In the genomic region with DNA sequence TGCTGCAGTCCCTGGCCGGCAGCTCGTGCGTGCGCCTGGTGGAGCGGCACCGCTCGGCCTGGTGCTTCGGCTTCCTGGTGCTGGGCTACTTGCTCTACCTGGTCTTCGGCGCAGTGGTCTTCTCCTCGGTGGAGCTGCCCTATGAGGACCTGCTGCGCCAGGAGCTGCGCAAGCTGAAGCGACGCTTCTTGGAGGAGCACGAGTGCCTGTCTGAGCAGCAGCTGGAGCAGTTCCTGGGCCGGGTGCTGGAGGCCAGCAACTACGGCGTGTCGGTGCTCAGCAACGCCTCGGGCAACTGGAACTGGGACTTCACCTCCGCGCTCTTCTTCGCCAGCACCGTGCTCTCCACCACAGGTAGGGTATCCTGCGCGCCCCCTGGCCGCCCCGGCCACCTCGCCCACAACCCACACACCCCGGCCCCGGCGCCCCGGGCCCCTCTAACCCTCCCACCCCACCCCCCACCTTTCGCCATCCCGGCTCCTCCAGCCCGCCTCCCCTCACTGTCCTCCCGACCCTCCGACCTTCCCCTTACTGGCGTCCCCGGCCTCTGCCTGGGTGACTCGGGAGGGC, we compare ENCODE assay signal across 8 cellular contexts. TPM values are rescaled to one million over a fixed set of nuclear protein-coding genes. Genes with fewer than 3 reads are reported as not detected.
A peak's percentile ranks its signal among the peaks of the same experiment; 100 is the strongest.
DNase-seq lines count a peak whose midpoint lies in the region; ATAC-seq and TF ChIP-seq lines count a peak whose summit lies in the region.

No MANE protein-coding gene starts in this region.

- ATAC-seq in HG03095 (IDR thresholded peaks at IDR 0.05; ENCODE audit: unreplicated experiment) (peak; percentile 47), psoas muscle (peak in 1 of 4 donors; percentile 37)

- intact Hi-C loops in activated T-helper 1 cell treated with anti-CD3 and anti-CD28 coated beads, Interleukin-12 subunit alpha, Interleukin-12 subunit beta, Interleukin-2, Interleukin-4 antibody, amounts not matched to agents 30 ng/mL and 10 ng/mL and 1 ng/mL, durations not matched to agents 14 hours and 24 hours and 36 hours (cut with micrococcal nuclease), result no loop called here
- intact Hi-C loops in head of caudate nucleus (cut with DNase I) (no loop called here), psoas muscle (cut with DNase I) (no loop called here)

- 2% methylated on average over 36 to 43 of the region's 43 CpGs for WGBS in psoas muscle, 3 donors

- H3K36me3 ChIP-seq in psoas muscle (ENCODE audit: insufficient read depth in 1 of 2, low read depth in 1 of 2), result no peaks in the 10 kb centered on the region

- peak overlapping the region; percentile 77 for H3K4me3 Mint-ChIP-seq in activated T-helper 1 cell treated with anti-CD3 and anti-CD28 coated beads, Interleukin-12 subunit alpha, Interleukin-12 subunit beta, Interleukin-2, Interleukin-4 antibody, amounts not matched to agents 30 ng/mL and 10 ng/mL and 1 ng/mL, durations not matched to agents 14 hours and 24 hours and 36 hours

- no peaks in the 10 kb centered on the region for H3K4me1 Mint-ChIP-seq in activated T-helper 1 cell treated with anti-CD3 and anti-CD28 coated beads, Interleukin-12 subunit alpha, Interleukin-12 subunit beta, Interleukin-2, Interleukin-4 antibody, amounts not matched to agents 30 ng/mL and 10 ng/mL and 1 ng/mL, durations not matched to agents 14 hours and 24 hours and 36 hours (ENCODE audit: low read depth)

- TF ChIP-seq CTCF in 22Rv1 (IDR thresholded peaks at IDR 0.05) (no peak), GM10266 (IDR thresholded peaks at IDR 0.05; ENCODE audit: control insufficient read depth, insufficient read depth, low read depth, missing control alignments) (no peak), psoas muscle (IDR thresholded peaks at IDR 0.05) (no peak)

- peaks cover 51% of the 10 kb centered on the region for H3K27me3 Mint-ChIP-seq in activated T-helper 1 cell treated with anti-CD3 and anti-CD28 coated beads, Interleukin-12 subunit alpha, Interleukin-12 subunit beta, Interleukin-2, Interleukin-4 antibody, amounts not matched to agents 30 ng/mL and 10 ng/mL and 1 ng/mL, durations not matched to agents 14 hours and 24 hours and 36 hours (ENCODE audit: insufficient read depth)

- H3K27ac ChIP-seq in 22Rv1 (peak overlapping the region; percentile 83), psoas muscle (no peak overlapping the region)

- no peaks in the 10 kb centered on the region for H3K9me3 Mint-ChIP-seq in activated T-helper 1 cell treated with anti-CD3 and anti-CD28 coated beads, Interleukin-12 subunit alpha, Interleukin-12 subunit beta, Interleukin-2, Interleukin-4 antibody, amounts not matched to agents 30 ng/mL and 10 ng/mL and 1 ng/mL, durations not matched to agents 14 hours and 24 hours and 36 hours

- H3K27me3 ChIP-seq in psoas muscle (ENCODE audit: insufficient read depth in 3 of 3, low read length in 2 of 3), result peaks cover 0 to 49% (median 6%) of the 10 kb centered on the region in 3 donors

- DNase-seq in GM10266 (ENCODE audit: extremely low spot score) (peak; percentile 70), head of caudate nucleus (peak in 36 of 42 donors; percentile 5 to 72 (median 50)), psoas muscle (peak; percentile 23 to 55), cortex of kidney (lab: John Stamatoyannopoulos, UW) (no peak), NCI-H2196 treated with DMSO at 0.1 percent for 48 hours (lab: John Stamatoyannopoulos, UW; ENCODE audit: unreplicated experiment) (no peak)
- DNase-seq in activated T-helper 1 cell treated with anti-CD3 and anti-CD28 coated beads, Interleukin-12 subunit alpha, Interleukin-12 subunit beta, Interleukin-2, Interleukin-4 antibody, amounts not matched to agents 30 ng/mL and 10 ng/mL and 1 ng/mL, durations not matched to agents 14 hours and 24 hours and 36 hours (ENCODE audit: low spot score), result no peak

- H3K27ac Mint-ChIP-seq in activated T-helper 1 cell treated with anti-CD3 and anti-CD28 coated beads, Interleukin-12 subunit alpha, Interleukin-12 subunit beta, Interleukin-2, Interleukin-4 antibody, amounts not matched to agents 30 ng/mL and 10 ng/mL and 1 ng/mL, durations not matched to agents 14 hours and 24 hours and 36 hours, result no peak overlapping the region

- H3K36me3 Mint-ChIP-seq in activated T-helper 1 cell treated with anti-CD3 and anti-CD28 coated beads, Interleukin-12 subunit alpha, Interleukin-12 subunit beta, Interleukin-2, Interleukin-4 antibody, amounts not matched to agents 30 ng/mL and 10 ng/mL and 1 ng/mL, durations not matched to agents 14 hours and 24 hours and 36 hours (ENCODE audit: low read depth), result peaks cover 4% of the 10 kb centered on the region

- H3K4me3 ChIP-seq in psoas muscle, result peak overlapping the region; percentile 53

- H3K4me1 ChIP-seq in psoas muscle, result no peaks in the 10 kb centered on the region

- H3K9me3 ChIP-seq in psoas muscle, result no peaks in the 10 kb centered on the region

RNA-seq across cellular contexts. Expression of gene KCNK1, which starts 0.4 kb away (rescaled TPM):
- total RNA-seq in activated T-helper 1 cell treated with anti-CD3 and anti-CD28 coated beads, Interleukin-12 subunit alpha, Interleukin-12 subunit beta, Interleukin-2, Interleukin-4 antibody, amounts not matched to agents 30 ng/mL and 10 ng/mL and 1 ng/mL, durations not matched to agents 14 hours and 24 hours and 36 hours, result 1.8 and 2.1 TPM in 2 replicates
- total RNA-seq in psoas muscle, result under 1 TPM in 3 of 4 donors, not detected in 1; 0.17 to 0.38 (median 0.20) TPM
- polyA plus RNA-seq in psoas muscle, result under 1 TPM; 0.14 to 0.22 (median 0.18) TPM

Comparison
In these comparisons a context has a peak if more than half of its experiments do, and no peak if none do; other contexts are left out.
1. DNase-seq: peak in GM10266 (single experiment), head of caudate nucleus (36 of 42) and psoas muscle (2 of 2); none in activated T-helper 1 cell treated with anti-CD3 and anti-CD28 coated beads, Interleukin-12 subunit alpha, Interleukin-12 subunit beta, Interleukin-2, Interleukin-4 antibody, amounts not matched to agents 30 ng/mL and 10 ng/mL and 1 ng/mL, durations not matched to agents 14 hours and 24 hours and 36 hours (single experiment), cortex of kidney (single experiment) and NCI-H2196 treated with DMSO at 0.1 percent for 48 hours (single experiment).